ENCODE assay signal across 17 cellular contexts in the genomic region with DNA sequence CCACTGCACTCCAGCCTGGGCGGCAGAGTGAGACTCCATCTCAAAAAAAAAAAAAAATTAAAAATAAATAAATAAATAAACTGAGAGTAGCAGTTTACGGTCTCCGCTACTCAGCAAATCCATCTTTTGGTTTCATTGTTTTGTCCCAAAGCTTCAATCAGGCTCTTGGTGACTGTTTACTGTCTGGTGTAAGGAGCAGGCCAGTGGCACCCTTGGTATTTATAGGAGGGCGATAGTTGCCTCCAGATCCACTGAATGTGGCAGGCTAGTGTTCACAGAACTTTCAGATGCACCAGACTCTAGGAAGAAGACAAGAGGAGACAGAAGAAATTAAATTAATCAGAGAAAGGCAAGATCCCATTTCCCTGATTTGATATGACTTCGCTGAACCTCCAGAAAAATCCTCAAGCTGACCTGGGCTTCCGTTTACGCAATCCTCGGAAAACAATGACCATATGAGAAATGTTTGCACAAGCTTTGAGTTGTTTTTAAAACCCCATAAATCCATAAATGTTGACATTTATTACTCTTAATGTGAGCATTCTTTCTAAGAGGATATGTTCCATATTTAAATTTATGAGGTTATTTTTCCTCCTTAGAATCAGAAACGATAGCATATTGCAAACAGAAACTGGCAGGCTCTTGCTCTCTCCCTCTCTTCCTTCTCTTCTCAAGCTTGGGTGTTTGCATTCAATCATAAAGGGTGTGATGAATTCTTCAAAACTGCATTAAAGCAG. TPM values are rescaled to one million over a fixed set of nuclear protein-coding genes. Genes with fewer than 3 reads are reported as not detected.
A peak's percentile ranks its signal among the peaks of the same experiment; 100 is the strongest.
DNase-seq lines count a peak whose midpoint lies in the region; ATAC-seq and TF ChIP-seq lines count a peak whose summit lies in the region.
"Had no signal": no experiment of that assay in that cellular context is flagged by ENCODE, and none has a peak within 500 bp of the region (broad histone marks: within the 10 kb centered on the region; RNA-seq: fewer than 3 reads in every experiment).

No MANE protein-coding gene starts in this region.

- H3K27me3 Mint-ChIP-seq in natural killer cell treated with Interleukin-12 subunit alpha and Interleukin-12 subunit beta and Interleukin-15 and Interleukin-18, amount 100 ng/mL, for 72 hours = peaks cover 17 to 24% of the 10 kb centered on the region in 2 donors

- no peaks in the 10 kb centered on the region for H3K36me3 Mint-ChIP-seq in natural killer cell treated with Interleukin-12 subunit alpha and Interleukin-12 subunit beta and Interleukin-15 and Interleukin-18, amount 100 ng/mL, for 72 hours
- H3K36me3 Mint-ChIP-seq: activated naive CD4-positive, alpha-beta T cell treated with anti-CD3 and anti-CD28 coated beads, Interleukin-2, amount 50 U/mL, for 72 hours had no signal

- TF ChIP-seq CTCF in Panc1 (IDR thresholded peaks at IDR 0.05) (no peak), fibroblast of villous mesenchyme (IDR thresholded peaks at IDR 0.05; ENCODE audit: insufficient read depth, low read depth, low read length) (no peak), right atrium auricular region (IDR thresholded peaks at IDR 0.05) (no peak)

- in situ Hi-C loops in Panc1 (cut with HindIII; ENCODE audit: low pct_unique_long_range_greater_than_20kb, low sequenced_read_pairs) = no loop called here

- H3K4me1 Mint-ChIP-seq in natural killer cell treated with Interleukin-12 subunit alpha and Interleukin-12 subunit beta and Interleukin-15 and Interleukin-18, amount 100 ng/mL, for 72 hours (ENCODE audit: low read depth in 2 of 2) = peaks cover 0 to 2% of the 10 kb centered on the region in 2 donors

- H3K27ac ChIP-seq in Panc1 (ENCODE audit: low read length) = peak overlapping the region; percentile 74
- H3K27ac ChIP-seq in right atrium auricular region = no peak overlapping the region

- DNase-seq in A172 (ENCODE audit: low spot score) (peak; percentile 37), HCEC 1CT (peak; percentile 44), Panc1 (ENCODE audit: low read depth, low spot score) (peak; percentile 59), fibroblast of villous mesenchyme (ENCODE audit: low read depth) (peak; percentile 67), left ventricle myocardium superior (no peak), right atrium auricular region (ENCODE audit: low spot score) (no peak)
- no peak for DNase-seq in natural killer cell treated with Interleukin-12 subunit alpha and Interleukin-12 subunit beta and Interleukin-15 and Interleukin-18, amount 100 ng/mL, for 72 hours (ENCODE audit: low spot score)
- DNase-seq in stimulated activated naive CD4-positive, alpha-beta T cell (lab: John Stamatoyannopoulos, UW) = no peak
- DNase-seq: cerebellar nuclear complex, DMS 273 treated with DMSO at 0.1 percent for 48 hours, midbrain, NCI-H2227 treated with DMSO at 0.1 percent for 48 hours had no signal

- H3K27me3 ChIP-seq in Panc1 (ENCODE audit: control insufficient read depth, insufficient read depth, low read length) = no peaks in the 10 kb centered on the region
- H3K27me3 ChIP-seq in right atrium auricular region = no peaks in the 10 kb centered on the region

- H3K4me3 ChIP-seq in Panc1 (ENCODE audit: low read depth in 2 of 2, low read length in 2 of 2) (peak overlapping the region; percentile 15 to 34; a peak in 3 of 4 replicates), fibroblast of villous mesenchyme (ENCODE audit: low read depth, low read length) (no peak overlapping the region), right atrium auricular region (no peak overlapping the region)
- H3K4me3 ChIP-seq: GM12878 had no signal

- H3K36me3 ChIP-seq in Panc1 (ENCODE audit: control insufficient read depth, insufficient read depth, low read length) (no peaks in the 10 kb centered on the region), right atrium auricular region (no peaks in the 10 kb centered on the region)

- no peaks in the 10 kb centered on the region for H3K9me3 ChIP-seq in Panc1 (ENCODE audit: control insufficient read depth, insufficient read depth, low read depth, low read length)
- peaks cover 0 to 10% of the 10 kb centered on the region in 2 donors for H3K9me3 ChIP-seq in right atrium auricular region

- H3K4me1 ChIP-seq in Panc1 (ENCODE audit: control insufficient read depth, insufficient read depth, low read length) (peaks cover 14% of the 10 kb centered on the region; the same call in 1 of the 2 replicates), right atrium auricular region (no peaks in the 10 kb centered on the region)

- CTCF ChIA-PET in Panc1 (lab: Charles Lee) = no interaction called here

- intact Hi-C loops in Panc1 (cut with micrococcal nuclease; ENCODE audit: unreplicated experiment) = no loop called here
- intact Hi-C loops in left ventricle myocardium superior (cut with micrococcal nuclease) = no loop called here

- POLR2A ChIA-PET in Panc1 (lab: Charles Lee) = no interaction called here

- no TSS peak for BruUV-seq in Panc1 (replicated peaks; lab: Mats Ljungman, UMichigan)

- H3K4me3 Mint-ChIP-seq in natural killer cell treated with Interleukin-12 subunit alpha and Interleukin-12 subunit beta and Interleukin-15 and Interleukin-18, amount 100 ng/mL, for 72 hours = no peak overlapping the region

- no peaks in the 10 kb centered on the region for H3K9me3 Mint-ChIP-seq in natural killer cell treated with Interleukin-12 subunit alpha and Interleukin-12 subunit beta and Interleukin-15 and Interleukin-18, amount 100 ng/mL, for 72 hours
- H3K9me3 Mint-ChIP-seq: activated naive CD4-positive, alpha-beta T cell treated with anti-CD3 and anti-CD28 coated beads, Interleukin-2, amount 50 U/mL, for 72 hours had no signal

- ATAC-seq in Panc1 = peak; percentile 76
- ATAC-seq in left ventricle myocardium superior = no peak
- no peak for ATAC-seq in natural killer cell treated with Interleukin-12 subunit alpha and Interleukin-12 subunit beta and Interleukin-15 and Interleukin-18, amount 100 ng/mL, for 72 hours
- ATAC-seq: activated naive CD4-positive, alpha-beta T cell treated with anti-CD3 and anti-CD28 coated beads, Interleukin-2, amount 50 U/mL, for 72 hours; GM12878 had no signal

- no peak overlapping the region for H3K27ac Mint-ChIP-seq in natural killer cell treated with Interleukin-12 subunit alpha and Interleukin-12 subunit beta and Interleukin-15 and Interleukin-18, amount 100 ng/mL, for 72 hours
- H3K27ac Mint-ChIP-seq: activated naive CD4-positive, alpha-beta T cell treated with anti-CD3 and anti-CD28 coated beads, Interleukin-2, amount 50 U/mL, for 72 hours; progenitor cell of endocrine pancreas had no signal

RNA-seq across cellular contexts. Expression of gene MUC3A, which starts 7.1 kb away (rescaled TPM):
- total RNA-seq in A172 (2014; rRNA removed; shearing (Covaris generic)) = not detected in 2 replicates
- total RNA-seq in Panc1 (2021; ENCODE audit: unreplicated experiment) (24.7 TPM), fibroblast of villous mesenchyme (not detected in 2 replicates), left ventricle myocardium superior (0.57 TPM), right atrium auricular region (under 1 TPM in 1 of 2 donors, not detected in 1; 0.24 TPM)
- polyA plus RNA-seq in Panc1 (2012; ENCODE audit: insufficient read length) = 67.9 TPM
- not detected for total RNA-seq in natural killer cell treated with Interleukin-12 subunit alpha and Interleukin-12 subunit beta and Interleukin-15 and Interleukin-18, amount 100 ng/mL, for 72 hours
- total RNA-seq: urinary bladder had no signal
- polyA plus RNA-seq: AG04450 had no signal

RNA-seq across cellular contexts. Expression of gene MUC12, which starts 27.2 kb away (rescaled TPM):
- not detected in 2 replicates for total RNA-seq in A172 (2014; rRNA removed; shearing (Covaris generic))
- total RNA-seq in Panc1 (2021; ENCODE audit: unreplicated experiment) (6.8 TPM), fibroblast of villous mesenchyme (under 0.01 TPM in 1 of 2 replicates, not detected in the other), left ventricle myocardium superior (not detected), right atrium auricular region (not detected)
- 10.8 TPM for polyA plus RNA-seq in Panc1 (2012; ENCODE audit: insufficient read length)
- not detected for total RNA-seq in natural killer cell treated with Interleukin-12 subunit alpha and Interleukin-12 subunit beta and Interleukin-15 and Interleukin-18, amount 100 ng/mL, for 72 hours

RNA-seq across cellular contexts. Expression of gene ACHE, which starts 46.5 kb away (rescaled TPM):
- total RNA-seq in A172 (2014; rRNA removed; shearing (Covaris generic)) = 1.5 and 2.8 TPM in 2 replicates
- total RNA-seq in Panc1 (2021; ENCODE audit: unreplicated experiment) (10.4 TPM), fibroblast of villous mesenchyme (not detected in 2 replicates), left ventricle myocardium superior (0.40 TPM), right atrium auricular region (10 to 100 TPM in 1 of 2 donors, 1 to 10 TPM in 1; 5.4 to 33.0 TPM)
- polyA plus RNA-seq in Panc1 (2012; ENCODE audit: insufficient read length) = 25.9 TPM
- under 1 TPM; 0.64 to 0.73 TPM for total RNA-seq in natural killer cell treated with Interleukin-12 subunit alpha and Interleukin-12 subunit beta and Interleukin-15 and Interleukin-18, amount 100 ng/mL, for 72 hours

RNA-seq across cellular contexts. Expression of gene UFSP1, which starts 52.7 kb away (rescaled TPM):
- total RNA-seq in A172 (2014; rRNA removed; shearing (Covaris generic)) = 1.8 and 3.3 TPM in 2 replicates
- total RNA-seq in Panc1 (2021; ENCODE audit: unreplicated experiment) (3.3 TPM), fibroblast of villous mesenchyme (5.6 and 7.1 TPM in 2 replicates), left ventricle myocardium superior (1.9 TPM), right atrium auricular region (1 to 10 TPM; 3.0 to 3.7 TPM)
- polyA plus RNA-seq in Panc1 (2012; ENCODE audit: insufficient read length) = 6.2 TPM
- 1 to 10 TPM; 1.8 to 6.0 TPM for total RNA-seq in natural killer cell treated with Interleukin-12 subunit alpha and Interleukin-12 subunit beta and Interleukin-15 and Interleukin-18, amount 100 ng/mL, for 72 hours

Comparison
In these comparisons a context has a peak if more than half of its experiments do, and no peak if none do; other contexts are left out.
1. DNase-seq: peak in A172 (single experiment), HCEC 1CT (single experiment), Panc1 (single experiment) and fibroblast of villous mesenchyme (single experiment); none in left ventricle myocardium superior (single experiment), natural killer cell treated with Interleukin-12 subunit alpha and Interleukin-12 subunit beta and Interleukin-15 and Interleukin-18, amount 100 ng/mL, for 72 hours (single experiment), stimulated activated naive CD4-positive, alpha-beta T cell (0 of 6) and right atrium auricular region (single experiment).
2. H3K4me3 ChIP-seq: peak in Panc1 (2 of 2); none in fibroblast of villous mesenchyme (single experiment) and right atrium auricular region (0 of 2).
3. RNA of gene MUC3A, which starts 7.1 kb away (total RNA-seq): 24.7 TPM in Panc1 (single experiment); 0.57 TPM in left ventricle myocardium superior (single experiment), 0.24 TPM in right atrium auricular region, not detected in A172, not detected in fibroblast of villous mesenchyme and not detected in natural killer cell treated with Interleukin-12 subunit alpha and Interleukin-12 subunit beta and Interleukin-15 and Interleukin-18, amount 100 ng/mL, for 72 hours; every median in the first group is over 10 times any median in the second.